In the genomic region with DNA sequence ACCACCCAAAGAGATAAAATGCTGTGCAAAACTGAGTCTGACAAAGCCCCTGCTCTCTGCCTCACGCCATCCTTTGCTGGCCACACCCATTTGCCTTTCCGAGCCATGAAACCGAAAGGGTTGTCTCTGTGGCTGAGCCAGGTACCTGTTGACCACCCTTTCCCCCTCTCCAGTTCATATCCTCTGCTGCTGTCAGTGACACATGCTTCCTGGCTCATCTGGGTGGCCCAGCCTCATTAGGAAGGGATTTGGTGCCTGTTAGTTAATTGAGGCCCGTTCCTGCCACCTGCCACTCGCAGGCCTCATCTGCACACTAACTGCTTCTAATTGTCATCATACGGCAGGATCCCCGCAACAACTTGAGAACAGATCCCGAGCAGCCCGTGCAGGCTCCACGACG, we compare ENCODE assay signal across 19 cellular contexts.
DNase-seq lines count a peak whose midpoint lies in the region; ATAC-seq and TF ChIP-seq lines count a peak whose summit lies in the region.
"Had no signal": no experiment of that assay in that cellular context is flagged by ENCODE, and none has a peak within 500 bp of the region (broad histone marks: within the 10 kb centered on the region; RNA-seq: fewer than 3 reads in every experiment).

No MANE protein-coding gene starts in this region.

- H3K36me3 Mint-ChIP-seq in WTC11, result no peaks in the 10 kb centered on the region
- H3K36me3 Mint-ChIP-seq: CD4-positive, alpha-beta memory T cell had no signal

- ATAC-seq in WTC11 (peak; percentile 47), GM19351 (IDR thresholded peaks at IDR 0.05; ENCODE audit: unreplicated experiment) (no peak), GM18907 (IDR thresholded peaks at IDR 0.05; ENCODE audit: unreplicated experiment) (no peak)
- ATAC-seq: GM12878, Right ventricle myocardium inferior had no signal

- H3K27ac Mint-ChIP-seq in WTC11, result no peak overlapping the region
- H3K27ac Mint-ChIP-seq: CD4-positive, alpha-beta memory T cell; IgD-negative memory B cell had no signal

- DNase-seq in NCI-H1417 (lab: John Stamatoyannopoulos, UW) (peak in 2 of 3 experiments; percentile 11 to 48), NCI-H1417 treated with DMSO at 0.1 percent for 48 hours (lab: John Stamatoyannopoulos, UW) (no peak), NCI-H524 treated with DMSO at 0.1 percent for 48 hours (lab: John Stamatoyannopoulos, UW) (peak; percentile 99), WTC11 (ENCODE audit: low spot score) (no peak), posterior cingulate gyrus (no peak), NCI-H510A treated with DMSO at 0.1 percent for 48 hours (lab: John Stamatoyannopoulos, UW) (no peak)
- DNase-seq: 8988T; CD4-positive, alpha-beta memory T cell; NCI-H1105 treated with DMSO at 0.1 percent for 48 hours; NCI-H1930; NCI-H345; NCI-H774; OCI-M1; T-helper 1 cell had no signal

- H3K9me3 Mint-ChIP-seq in WTC11, result no peaks in the 10 kb centered on the region
- H3K9me3 Mint-ChIP-seq: CD4-positive, alpha-beta memory T cell; IgD-negative memory B cell had no signal

- CTCF ChIA-PET in WTC11 (lab: Charles Lee), result interaction anchor here (0.7 kb wide), 1 partner anchor 213 kb away, joined by 3 read pairs; no protein-coding TSS in a partner anchor

- H3K4me1 Mint-ChIP-seq in WTC11, result peaks cover 39% of the 10 kb centered on the region

- H3K27me3 Mint-ChIP-seq in WTC11 (ENCODE audit: low read depth), result peaks cover 5% of the 10 kb centered on the region

- no peak overlapping the region for H3K4me3 Mint-ChIP-seq in WTC11
- H3K4me3 Mint-ChIP-seq: CD4-positive, alpha-beta memory T cell had no signal

- no peak for TF ChIP-seq CTCF in WTC11 (IDR thresholded peaks at IDR 0.05)

- intact Hi-C loops in posterior cingulate gyrus (cut with DNase I), result no loop called here

- POLR2A ChIA-PET in WTC11 (lab: Charles Lee), result no interaction called here

TF ChIP-seq in WTC11, 78 proteins besides CTCF, POLR2A, EP300 and RAD21:
- TF ChIP-seq GABPB1 (CRISPR knock-in tag; IDR thresholded peaks at IDR 0.05) (no peak), ETV6 (CRISPR knock-in tag; IDR thresholded peaks at IDR 0.05) (no peak), ZNF263 (CRISPR knock-in tag; IDR thresholded peaks at IDR 0.05; ENCODE audit: low read depth) (no peak), NFYB (CRISPR knock-in tag; conservative IDR thresholded peaks at IDR 0.05; ENCODE audit: low read depth) (no peak), E2F5 (CRISPR knock-in tag; IDR thresholded peaks at IDR 0.05) (no peak), NR1H2 (CRISPR knock-in tag; IDR thresholded peaks at IDR 0.05) (no peak)
- TF ChIP-seq, protein P1, sequence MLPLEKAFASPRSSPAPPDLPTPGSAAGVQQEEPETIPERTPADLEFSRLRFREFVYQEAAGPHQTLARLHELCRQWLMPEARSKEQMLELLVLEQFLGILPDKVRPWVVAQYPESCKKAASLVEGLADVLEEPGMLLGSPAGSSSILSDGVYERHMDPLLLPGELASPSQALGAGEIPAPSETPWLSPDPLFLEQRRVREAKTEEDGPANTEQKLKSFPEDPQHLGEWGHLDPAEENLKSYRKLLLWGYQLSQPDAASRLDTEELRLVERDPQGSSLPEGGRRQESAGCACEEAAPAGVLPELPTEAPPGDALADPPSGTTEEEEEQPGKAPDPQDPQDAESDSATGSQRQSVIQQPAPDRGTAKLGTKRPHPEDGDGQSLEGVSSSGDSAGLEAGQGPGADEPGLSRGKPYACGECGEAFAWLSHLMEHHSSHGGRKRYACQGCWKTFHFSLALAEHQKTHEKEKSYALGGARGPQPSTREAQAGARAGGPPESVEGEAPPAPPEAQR (CRISPR knock-in tag; IDR thresholded peaks at IDR 0.05), result no peak
TF ChIP-seq in WTC11: peak in this region for 0.

Comparison
In these comparisons a context has a peak if more than half of its experiments do, and no peak if none do; other contexts are left out.
1. DNase-seq: peak in NCI-H1417 (2 of 3) and NCI-H524 treated with DMSO at 0.1 percent for 48 hours (single experiment); none in NCI-H1417 treated with DMSO at 0.1 percent for 48 hours (single experiment), WTC11 (single experiment), posterior cingulate gyrus (0 of 10) and NCI-H510A treated with DMSO at 0.1 percent for 48 hours (single experiment).